In genomic region chr7:73557397-73558257, GRCh38 we compare ENCODE assay signal across 8 cellular contexts. TPM values are rescaled to one million over a fixed set of nuclear protein-coding genes. Genes with fewer than 3 reads are reported as not detected.
A peak's percentile ranks its signal among the peaks of the same experiment; 100 is the strongest.
DNase-seq lines count a peak whose midpoint lies in the region; ATAC-seq and TF ChIP-seq lines count a peak whose summit lies in the region.

Gene BCL7B (minus strand): TSS chr7:73557690. CDS start chr7:73557578, 112 bp downstream.

- ATAC-seq in GM19452 (IDR thresholded peaks at IDR 0.05; ENCODE audit: unreplicated experiment), result peak; percentile 56
- peak; percentile 78 to 85 for ATAC-seq in natural killer cell treated with Interleukin-12 subunit alpha and Interleukin-12 subunit beta and Interleukin-15 and Interleukin-18, amount 100 ng/mL, for 72 hours

- TF ChIP-seq CTCF in HL-60 (IDR thresholded peaks at IDR 0.05; ENCODE audit: insufficient read depth, low read length) (no peak), fibroblast of pulmonary artery (IDR thresholded peaks at IDR 0.05; ENCODE audit: low read length, missing control alignments) (no peak)

- intact Hi-C loops in activated T-helper 2 cell treated with anti-CD3 and anti-CD28 coated beads, Interferon-gamma antibody, Interleukin-2, Interleukin-4, amounts not matched to agents 10 μg/mL and 5 μg/mL and 100 μg/mL, durations not matched to agents 14 hours and 24 hours and 36 hours (cut with micrococcal nuclease), result loop anchor here (1.0 kb wide), 2 partner anchors 21 to 35 kb away; partner anchors contain the start of genes BAZ1B and TBL2

- peak; percentile 92 for DNase-seq in COLO829 (ENCODE audit: low spot score)
- peak; percentile 62 to 74 for DNase-seq in HL-60 (ENCODE audit: low read depth in 1 of 2, low spot score in 1 of 2)
- DNase-seq in RKO (ENCODE audit: low spot score), result peak; percentile 78
- DNase-seq in activated T-helper 2 cell treated with anti-CD3 and anti-CD28 coated beads, Interferon-gamma antibody, Interleukin-2, Interleukin-4, amounts not matched to agents 10 μg/mL and 5 μg/mL and 100 μg/mL, durations not matched to agents 14 hours and 24 hours and 36 hours (ENCODE audit: low spot score), result peak; percentile 78
- peak; percentile 55 for DNase-seq in fibroblast of pulmonary artery (ENCODE audit: low read depth)
- DNase-seq in natural killer cell treated with Interleukin-12 subunit alpha and Interleukin-12 subunit beta and Interleukin-15 and Interleukin-18, amount 100 ng/mL, for 72 hours (ENCODE audit: low spot score), result peak; percentile 85
- peak; percentile 70 for DNase-seq in stimulated activated naive CD4-positive, alpha-beta T cell treated with Interleukin-2 at 50 U/mL for 16 hours (lab: John Stamatoyannopoulos, UW)

- peaks cover 36% of the 10 kb centered on the region for H3K4me1 Mint-ChIP-seq in activated T-helper 2 cell treated with anti-CD3 and anti-CD28 coated beads, Interferon-gamma antibody, Interleukin-2, Interleukin-4, amounts not matched to agents 10 μg/mL and 5 μg/mL and 100 μg/mL, durations not matched to agents 14 hours and 24 hours and 36 hours (ENCODE audit: low read depth)
- peaks cover 25 to 26% of the 10 kb centered on the region in 2 donors for H3K4me1 Mint-ChIP-seq in natural killer cell treated with Interleukin-12 subunit alpha and Interleukin-12 subunit beta and Interleukin-15 and Interleukin-18, amount 100 ng/mL, for 72 hours (ENCODE audit: low read depth in 2 of 2)

- no peaks in the 10 kb centered on the region for H3K9me3 Mint-ChIP-seq in activated T-helper 2 cell treated with anti-CD3 and anti-CD28 coated beads, Interferon-gamma antibody, Interleukin-2, Interleukin-4, amounts not matched to agents 10 μg/mL and 5 μg/mL and 100 μg/mL, durations not matched to agents 14 hours and 24 hours and 36 hours
- no peaks in the 10 kb centered on the region for H3K9me3 Mint-ChIP-seq in natural killer cell treated with Interleukin-12 subunit alpha and Interleukin-12 subunit beta and Interleukin-15 and Interleukin-18, amount 100 ng/mL, for 72 hours

- H3K4me3 ChIP-seq in HL-60 (replicated peaks; ENCODE audit: insufficient read depth, low read length) (peak within 1 kb of the TSS; percentile 92), fibroblast of pulmonary artery (replicated peaks; ENCODE audit: low read depth, low read length) (peak within 1 kb of the TSS; percentile 84)

- H3K27ac Mint-ChIP-seq in activated T-helper 2 cell treated with anti-CD3 and anti-CD28 coated beads, Interferon-gamma antibody, Interleukin-2, Interleukin-4, amounts not matched to agents 10 μg/mL and 5 μg/mL and 100 μg/mL, durations not matched to agents 14 hours and 24 hours and 36 hours, result peak within 1 kb of the TSS; percentile 94
- H3K27ac Mint-ChIP-seq in natural killer cell treated with Interleukin-12 subunit alpha and Interleukin-12 subunit beta and Interleukin-15 and Interleukin-18, amount 100 ng/mL, for 72 hours, result peak within 1 kb of the TSS; percentile 89 to 94

- H3K4me3 Mint-ChIP-seq in activated T-helper 2 cell treated with anti-CD3 and anti-CD28 coated beads, Interferon-gamma antibody, Interleukin-2, Interleukin-4, amounts not matched to agents 10 μg/mL and 5 μg/mL and 100 μg/mL, durations not matched to agents 14 hours and 24 hours and 36 hours (ENCODE audit: low read depth), result peak within 1 kb of the TSS; percentile 88
- H3K4me3 Mint-ChIP-seq in natural killer cell treated with Interleukin-12 subunit alpha and Interleukin-12 subunit beta and Interleukin-15 and Interleukin-18, amount 100 ng/mL, for 72 hours, result peak within 1 kb of the TSS; percentile 98

- no peaks in the 10 kb centered on the region for H3K27me3 Mint-ChIP-seq in activated T-helper 2 cell treated with anti-CD3 and anti-CD28 coated beads, Interferon-gamma antibody, Interleukin-2, Interleukin-4, amounts not matched to agents 10 μg/mL and 5 μg/mL and 100 μg/mL, durations not matched to agents 14 hours and 24 hours and 36 hours (ENCODE audit: low read depth)
- no peaks in the 10 kb centered on the region for H3K27me3 Mint-ChIP-seq in natural killer cell treated with Interleukin-12 subunit alpha and Interleukin-12 subunit beta and Interleukin-15 and Interleukin-18, amount 100 ng/mL, for 72 hours

- peaks cover 27% of the 10 kb centered on the region for H3K36me3 Mint-ChIP-seq in activated T-helper 2 cell treated with anti-CD3 and anti-CD28 coated beads, Interferon-gamma antibody, Interleukin-2, Interleukin-4, amounts not matched to agents 10 μg/mL and 5 μg/mL and 100 μg/mL, durations not matched to agents 14 hours and 24 hours and 36 hours (ENCODE audit: low read depth)
- H3K36me3 Mint-ChIP-seq in natural killer cell treated with Interleukin-12 subunit alpha and Interleukin-12 subunit beta and Interleukin-15 and Interleukin-18, amount 100 ng/mL, for 72 hours, result peaks cover 8% of the 10 kb centered on the region

- no peaks in the 10 kb centered on the region for H3K27me3 ChIP-seq in HL-60 (ENCODE audit: insufficient read depth, poor library complexity, severe bottlenecking)

- peak within 1 kb of the TSS; percentile 98 for H3K27ac ChIP-seq in HL-60 (replicated peaks)

RNA-seq across cellular contexts. Expression of gene BCL7B, which starts in this region (rescaled TPM):
- 68.6 and 74.5 TPM in 2 replicates for total RNA-seq in activated T-helper 2 cell treated with anti-CD3 and anti-CD28 coated beads, Interferon-gamma antibody, Interleukin-2, Interleukin-4, amounts not matched to agents 10 μg/mL and 5 μg/mL and 100 μg/mL, durations not matched to agents 14 hours and 24 hours and 36 hours
- 10 to 100 TPM; 78.7 to 83.7 TPM for total RNA-seq in natural killer cell treated with Interleukin-12 subunit alpha and Interleukin-12 subunit beta and Interleukin-15 and Interleukin-18, amount 100 ng/mL, for 72 hours

Comparison
In these comparisons a context has a peak if more than half of its experiments do, and no peak if none do; other contexts are left out.
1. Peak in every context shown above with its lines: DNase-seq, ATAC-seq, H3K4me3 ChIP-seq and H3K27ac ChIP-seq.